Comparison of ENCODE assay signal across 12 cellular contexts in the genomic region with DNA sequence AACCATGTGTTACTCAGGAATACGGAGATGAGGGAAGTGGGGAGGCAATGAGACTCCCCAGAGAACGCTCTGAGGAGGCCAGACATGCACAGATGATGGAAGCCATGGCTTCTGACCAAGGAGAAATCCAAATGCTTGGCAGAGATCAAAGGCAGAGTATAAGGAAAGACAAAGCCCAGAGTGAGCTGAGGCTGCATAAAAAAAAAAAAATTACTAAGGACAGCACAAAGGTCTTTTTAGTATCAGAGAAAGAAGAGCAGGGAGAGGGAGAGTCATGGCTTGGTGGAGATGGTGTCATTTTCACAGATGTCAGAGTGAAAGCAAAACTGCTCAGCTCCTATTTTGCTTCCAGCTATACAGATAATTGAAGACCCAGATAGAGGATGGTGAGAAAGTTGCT. TPM values are rescaled to one million over a fixed set of nuclear protein-coding genes. Genes with fewer than 3 reads are reported as not detected.
DNase-seq lines count a peak whose midpoint lies in the region; ATAC-seq and TF ChIP-seq lines count a peak whose summit lies in the region.
"Had no signal": no experiment of that assay in that cellular context is flagged by ENCODE, and none has a peak within 500 bp of the region (broad histone marks: within the 10 kb centered on the region; RNA-seq: fewer than 3 reads in every experiment).

No MANE protein-coding gene starts in this region.

- H3K4me3 ChIP-seq in MM.1S (ENCODE audit: low read length), result no peak overlapping the region
- no peak overlapping the region for H3K4me3 ChIP-seq in mucosa of descending colon
- H3K4me3 ChIP-seq: esophagus squamous epithelium, ovary had no signal

- H2AFZ ChIP-seq in MM.1S (ENCODE audit: low read length), result peak overlapping the region; percentile 8

- no peak overlapping the region for H3K9ac ChIP-seq in MM.1S (ENCODE audit: low read length)

- intact Hi-C loops in mucosa of descending colon (cut with DNase I, micrococcal nuclease), result no loop called here

- peak overlapping the region; percentile 2; the same call in 1 of the 2 replicates for H3K27ac ChIP-seq in MM.1S (ENCODE audit: low read length)

- H4K20me1 ChIP-seq in MM.1S (ENCODE audit: insufficient read depth, low read length), result no peaks in the 10 kb centered on the region

- H3K27me3 ChIP-seq in MM.1S (replicated peaks; ENCODE audit: insufficient read depth, low read length), result no peaks in the 10 kb centered on the region
- H3K27me3 ChIP-seq: esophagus squamous epithelium, ovary had no signal

- no peaks in the 10 kb centered on the region for H3F3A ChIP-seq in MM.1S (ENCODE audit: insufficient read depth, low read length)

- H3K9me3 ChIP-seq in MM.1S (replicated peaks; ENCODE audit: insufficient read depth, low read length) (no peaks in the 10 kb centered on the region), mucosa of descending colon (no peaks in the 10 kb centered on the region)
- H3K9me3 ChIP-seq: esophagus squamous epithelium, ovary had no signal

- peak; percentile 65 for DNase-seq in MM.1S
- no peak for DNase-seq in mucosa of descending colon
- no peak for DNase-seq in occipital lobe (lab: John Stamatoyannopoulos, UW)
- no peak for DNase-seq in stimulated activated CD4-positive, alpha-beta T cell treated with anti-CD3 and anti-CD28 coated beads, Interleukin-2, amount 100 ng/mL, for 24 hours
- DNase-seq in stimulated activated CD4-positive, alpha-beta T cell treated with anti-CD3 and anti-CD28 coated beads, Interleukin-15, amount 100 ng/mL, for 24 hours, result no peak
- DNase-seq in DMS53 (lab: John Stamatoyannopoulos, UW), result no peak
- DNase-seq: COR-L47, esophagus squamous epithelium, ovary had no signal

- H3K36me3 ChIP-seq in MM.1S (replicated peaks; ENCODE audit: insufficient read depth, low read length) (no peaks in the 10 kb centered on the region), mucosa of descending colon (ENCODE audit: low read depth) (no peaks in the 10 kb centered on the region)
- H3K36me3 ChIP-seq: esophagus squamous epithelium, ovary had no signal

- H3K4me1 ChIP-seq in MM.1S (ENCODE audit: low read length), result peaks cover 20% of the 10 kb centered on the region
- H3K4me1 ChIP-seq in mucosa of descending colon (ENCODE audit: low read depth), result no peaks in the 10 kb centered on the region

- ATAC-seq in GM18517 (IDR thresholded peaks at IDR 0.05; ENCODE audit: unreplicated experiment) (peak; percentile 70), GM21576 (IDR thresholded peaks at IDR 0.05; ENCODE audit: unreplicated experiment) (peak; percentile 83), mucosa of descending colon (peak; percentile 20)

- H3K9me2 ChIP-seq in MM.1S (replicated peaks; ENCODE audit: insufficient read depth, low read length), result no peaks in the 10 kb centered on the region

- TF ChIP-seq CTCF in MM.1S (IDR thresholded peaks at IDR 0.05; ENCODE audit: low read length) (no peak), mucosa of descending colon (IDR thresholded peaks at IDR 0.05) (no peak)

- H3K4me2 ChIP-seq in MM.1S (ENCODE audit: low read depth, low read length), result peak overlapping the region; percentile 39

- no peaks in the 10 kb centered on the region for H3K79me2 ChIP-seq in MM.1S (ENCODE audit: low read length)

RNA-seq across cellular contexts. Expression of a gene that starts 8.1 kb away (rescaled TPM):
- total RNA-seq in mucosa of descending colon (1 to 10 TPM; 2.0 to 8.9 (median 8.3) TPM), occipital lobe (4.8 TPM)

RNA-seq across cellular contexts. Expression of a gene that starts 37.2 kb away (rescaled TPM):
- total RNA-seq in mucosa of descending colon, result 100 to 1,000 TPM; 101 to 158 (median 123) TPM
- 145 TPM for total RNA-seq in occipital lobe

RNA-seq across cellular contexts. Expression of a gene that starts 54.7 kb away (rescaled TPM):
- under 1 TPM in 1 of 3 donors, not detected in 2; 0.55 TPM for total RNA-seq in mucosa of descending colon
- total RNA-seq in occipital lobe, result not detected
- total RNA-seq: esophagus squamous epithelium, OCI-LY7 had no signal

Comparison
In these comparisons a context has a peak if more than half of its experiments do, and no peak if none do; other contexts are left out.
1. ATAC-seq: peak in every context shown above with its lines; median percentile 83 in GM21576; 70 in GM18517; 20 in mucosa of descending colon.